ENCODE assay signal across 7 cellular contexts in genomic region chr2:106159867-106160785, GRCh38. TPM values are rescaled to one million over a fixed set of nuclear protein-coding genes. Genes with fewer than 3 reads are reported as not detected.
DNase-seq lines count a peak whose midpoint lies in the region; ATAC-seq and TF ChIP-seq lines count a peak whose summit lies in the region.

No MANE protein-coding gene starts in this region.

- H3K36me3 ChIP-seq in esophagus squamous epithelium (peaks cover 0 to 59% (median 6%) of the 10 kb centered on the region in 3 donors), SJCRH30 (peaks cover 48% of the 10 kb centered on the region)

- peak overlapping the region in 3 of 4 donors; percentile 11 to 33 (median 31) for H3K4me3 ChIP-seq in esophagus squamous epithelium
- H3K4me3 ChIP-seq in SJCRH30 = no peak overlapping the region

- DNase-seq in activated CD4-positive, CD25-positive, alpha-beta regulatory T cell treated with anti-CD3 and anti-CD28 coated beads, Interleukin-2, amount 50 U/mL, for 16 hours (ENCODE audit: low read depth, low spot score) = peak; percentile 25
- no peak for DNase-seq in esophagus squamous epithelium (lab: John Stamatoyannopoulos, UW)
- peak; percentile 19 to 52 for DNase-seq in stimulated activated CD8-positive, alpha-beta memory T cell treated with anti-CD3 and anti-CD28 coated beads, Interleukin-7, amount 100 ng/mL, for 48 hours (ENCODE audit: extremely low read depth in 1 of 2, low read depth in 1 of 2)
- DNase-seq in LoVo (ENCODE audit: low spot score) = no peak
- no peak for DNase-seq in NCI-H1417 (lab: John Stamatoyannopoulos, UW)
- no peak for DNase-seq in SJCRH30

- 67 to 81% methylated on average over 29 of the region's 31 CpGs for WGBS in esophagus squamous epithelium, 2 donors

- ATAC-seq in HG02759 (IDR thresholded peaks at IDR 0.05; ENCODE audit: unreplicated experiment) = peak; percentile 60

- intact Hi-C loops in esophagus squamous epithelium (cut with DNase I) = no loop called here

- H3K27me3 ChIP-seq in esophagus squamous epithelium (no peaks in the 10 kb centered on the region), SJCRH30 (no peaks in the 10 kb centered on the region)

- no peak for TF ChIP-seq POLR2A in esophagus squamous epithelium (IDR thresholded peaks at IDR 0.05)

- H3K9me3 ChIP-seq in esophagus squamous epithelium (no peaks in the 10 kb centered on the region), SJCRH30 (replicated peaks) (no peaks in the 10 kb centered on the region)

- TF ChIP-seq CTCF in esophagus squamous epithelium (IDR thresholded peaks at IDR 0.05) = no peak

- peaks cover 0 to 10% (median 5%) of the 10 kb centered on the region in 3 donors for H3K4me1 ChIP-seq in esophagus squamous epithelium
- peaks cover 4% of the 10 kb centered on the region; the same call in 1 of the 2 replicates for H3K4me1 ChIP-seq in SJCRH30

- H3K27ac ChIP-seq in esophagus squamous epithelium (peak overlapping the region in 3 of 4 donors; percentile 35 to 67 (median 47)), SJCRH30 (no peak overlapping the region)

RNA-seq across cellular contexts. Expression of gene UXS1, which starts 34.0 kb away (rescaled TPM):
- total RNA-seq in esophagus squamous epithelium = 10 to 100 TPM; 23.5 to 40.4 (median 33.1) TPM
- total RNA-seq in SJCRH30 (2014; rRNA removed; shearing (Covaris generic)) = 47.3 and 48.8 TPM in 2 replicates

Comparison
In these comparisons a context has a peak if more than half of its experiments do, and no peak if none do; other contexts are left out.
1. DNase-seq: peak in activated CD4-positive, CD25-positive, alpha-beta regulatory T cell treated with anti-CD3 and anti-CD28 coated beads, Interleukin-2, amount 50 U/mL, for 16 hours (single experiment) and stimulated activated CD8-positive, alpha-beta memory T cell treated with anti-CD3 and anti-CD28 coated beads, Interleukin-7, amount 100 ng/mL, for 48 hours (2 of 2); none in esophagus squamous epithelium (single experiment), LoVo (single experiment), NCI-H1417 (0 of 3) and SJCRH30 (0 of 2).